Comparison of ENCODE assay signal across 16 cellular contexts in the genomic region with DNA sequence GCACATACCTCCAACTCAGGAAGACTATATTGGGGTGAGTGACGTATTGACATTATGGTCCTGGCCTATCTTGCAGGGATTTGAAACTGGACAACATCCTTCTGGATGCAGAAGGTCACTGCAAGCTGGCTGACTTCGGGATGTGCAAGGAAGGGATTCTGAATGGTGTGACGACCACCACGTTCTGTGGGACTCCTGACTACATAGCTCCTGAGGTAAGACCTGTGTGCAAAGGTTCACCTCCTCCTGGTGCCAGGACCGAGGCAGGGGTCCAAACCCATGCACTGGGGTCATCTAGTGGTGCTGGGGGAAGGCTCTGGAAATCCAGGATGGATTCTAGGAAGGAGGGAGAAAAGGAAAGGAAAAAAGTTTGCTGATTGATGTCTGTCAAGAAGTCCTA.
DNase-seq lines count a peak whose midpoint lies in the region; ATAC-seq and TF ChIP-seq lines count a peak whose summit lies in the region.
"Had no signal": no experiment of that assay in that cellular context is flagged by ENCODE, and none has a peak within 500 bp of the region (broad histone marks: within the 10 kb centered on the region; RNA-seq: fewer than 3 reads in every experiment).

No MANE protein-coding gene starts in this region.

- intact Hi-C loops in activated CD8-positive, alpha-beta T cell treated with anti-CD3 and anti-CD28 coated beads for 36 hours (cut with micrococcal nuclease): no loop called here
- intact Hi-C loops in aorta (cut with DNase I): no loop called here

- no peaks in the 10 kb centered on the region for H3K27me3 Mint-ChIP-seq in activated CD8-positive, alpha-beta T cell treated with anti-CD3 and anti-CD28 coated beads, Interleukin-2, amount 10 ng/mL, durations not matched to agents 7 days and 5 days (ENCODE audit: low read depth)
- no peaks in the 10 kb centered on the region for H3K27me3 Mint-ChIP-seq in activated CD8-positive, alpha-beta T cell treated with anti-CD3 and anti-CD28 coated beads for 36 hours
- H3K27me3 Mint-ChIP-seq in activated naive CD8-positive, alpha-beta T cell treated with anti-CD3 and anti-CD28 coated beads, Interleukin-2, amount 10 ng/mL, durations not matched to agents 7 days and 5 days: no peaks in the 10 kb centered on the region
- H3K27me3 Mint-ChIP-seq in activated naive CD8-positive, alpha-beta T cell treated with anti-CD3 and anti-CD28 coated beads for 36 hours: no peaks in the 10 kb centered on the region

- POLR2A ChIA-PET in activated CD8-positive, alpha-beta T cell treated with anti-CD3 and anti-CD28 coated beads, Interleukin-2, amount 10 ng/mL, durations not matched to agents 7 days and 5 days (lab: Charles Lee): interaction anchor here (2.1 kb wide), 1 partner anchor 66 kb away, joined by 6 read pairs; no protein-coding TSS in a partner anchor
- POLR2A ChIA-PET in activated CD8-positive, alpha-beta T cell treated with anti-CD3 and anti-CD28 coated beads for 36 hours (lab: Charles Lee): no interaction called here
- POLR2A ChIA-PET in activated naive CD8-positive, alpha-beta T cell treated with anti-CD3 and anti-CD28 coated beads, Interleukin-2, amount 10 ng/mL, durations not matched to agents 7 days and 5 days (lab: Charles Lee): interaction anchor here (0.9 to 1.3 kb wide), 3 partner anchors 18 to 55 kb away, joined by 4 read pairs; no protein-coding TSS in a partner anchor

- WGBS in aorta, 2 donors: 94 to 96% methylated on average over 5 of the region's 5 CpGs

- no peaks in the 10 kb centered on the region for H3K4me1 ChIP-seq in aorta (ENCODE audit: control insufficient read depth in 1 of 2, insufficient read depth in 2 of 2, low read length in 2 of 2)

- H3K9me3 Mint-ChIP-seq in activated CD8-positive, alpha-beta T cell treated with anti-CD3 and anti-CD28 coated beads, Interleukin-2, amount 10 ng/mL, durations not matched to agents 7 days and 5 days (ENCODE audit: insufficient read depth): no peaks in the 10 kb centered on the region
- H3K9me3 Mint-ChIP-seq in activated CD8-positive, alpha-beta T cell treated with anti-CD3 and anti-CD28 coated beads for 36 hours: no peaks in the 10 kb centered on the region
- no peaks in the 10 kb centered on the region for H3K9me3 Mint-ChIP-seq in activated naive CD8-positive, alpha-beta T cell treated with anti-CD3 and anti-CD28 coated beads, Interleukin-2, amount 10 ng/mL, durations not matched to agents 7 days and 5 days
- H3K9me3 Mint-ChIP-seq in activated naive CD8-positive, alpha-beta T cell treated with anti-CD3 and anti-CD28 coated beads for 36 hours: no peaks in the 10 kb centered on the region
- H3K9me3 Mint-ChIP-seq: HFFc6 had no signal

- H3K27ac ChIP-seq in aorta (ENCODE audit: low read depth in 1 of 2, low read length in 2 of 2): no peak overlapping the region
- H3K27ac ChIP-seq: BLaER1, HL-60 had no signal

- H3K9me3 ChIP-seq in aorta (ENCODE audit: control insufficient read depth, low read length): no peaks in the 10 kb centered on the region
- H3K9me3 ChIP-seq: BLaER1 had no signal

- no peaks in the 10 kb centered on the region for H3K36me3 Mint-ChIP-seq in activated CD8-positive, alpha-beta T cell treated with anti-CD3 and anti-CD28 coated beads, Interleukin-2, amount 10 ng/mL, durations not matched to agents 7 days and 5 days (ENCODE audit: low read depth)
- H3K36me3 Mint-ChIP-seq in activated CD8-positive, alpha-beta T cell treated with anti-CD3 and anti-CD28 coated beads for 36 hours (ENCODE audit: low read depth): peaks cover 3% of the 10 kb centered on the region
- no peaks in the 10 kb centered on the region for H3K36me3 Mint-ChIP-seq in activated naive CD8-positive, alpha-beta T cell treated with anti-CD3 and anti-CD28 coated beads, Interleukin-2, amount 10 ng/mL, durations not matched to agents 7 days and 5 days
- peaks cover 3% of the 10 kb centered on the region for H3K36me3 Mint-ChIP-seq in activated naive CD8-positive, alpha-beta T cell treated with anti-CD3 and anti-CD28 coated beads for 36 hours

- no peaks in the 10 kb centered on the region for H3K27me3 ChIP-seq in aorta (ENCODE audit: control insufficient read depth in 1 of 2, insufficient read depth in 2 of 2, low read length in 1 of 2)
- H3K27me3 ChIP-seq: BLaER1 had no signal

- no peak overlapping the region for H3K4me3 Mint-ChIP-seq in activated CD8-positive, alpha-beta T cell treated with anti-CD3 and anti-CD28 coated beads, Interleukin-2, amount 10 ng/mL, durations not matched to agents 7 days and 5 days
- H3K4me3 Mint-ChIP-seq in activated CD8-positive, alpha-beta T cell treated with anti-CD3 and anti-CD28 coated beads for 36 hours: no peak overlapping the region
- peak overlapping the region; percentile 49 for H3K4me3 Mint-ChIP-seq in activated naive CD8-positive, alpha-beta T cell treated with anti-CD3 and anti-CD28 coated beads, Interleukin-2, amount 10 ng/mL, durations not matched to agents 7 days and 5 days
- no peak overlapping the region for H3K4me3 Mint-ChIP-seq in activated naive CD8-positive, alpha-beta T cell treated with anti-CD3 and anti-CD28 coated beads for 36 hours
- H3K4me3 Mint-ChIP-seq: HFFc6 had no signal

- no peak for ATAC-seq in activated CD8-positive, alpha-beta T cell treated with anti-CD3 and anti-CD28 coated beads, Interleukin-2, amount 10 ng/mL, durations not matched to agents 7 days and 5 days
- no peak for ATAC-seq in activated CD8-positive, alpha-beta T cell treated with anti-CD3 and anti-CD28 coated beads for 36 hours
- no peak for ATAC-seq in activated naive CD8-positive, alpha-beta T cell treated with anti-CD3 and anti-CD28 coated beads, Interleukin-2, amount 10 ng/mL, durations not matched to agents 7 days and 5 days (ENCODE audit: low read depth)
- ATAC-seq in HG03342 (IDR thresholded peaks at IDR 0.05; ENCODE audit: unreplicated experiment) (no peak), aorta (ENCODE audit: low FRiP score) (no peak)

- H3K4me3 ChIP-seq in Jurkat, Clone E6-1 (ENCODE audit: low read length): peak overlapping the region; percentile 24
- no peak overlapping the region for H3K4me3 ChIP-seq in aorta (ENCODE audit: low read length in 2 of 2)
- H3K4me3 ChIP-seq: BLaER1 had no signal

- peaks cover 0 to 1% of the 10 kb centered on the region in 2 donors for H3K36me3 ChIP-seq in aorta (ENCODE audit: control insufficient read depth in 1 of 2, insufficient read depth in 2 of 2, low read length in 1 of 2)

- no peak for TF ChIP-seq CTCF in activated CD8-positive, alpha-beta T cell treated with anti-CD3 and anti-CD28 coated beads for 36 hours (IDR thresholded peaks at IDR 0.05)

- DNase-seq in activated CD8-positive, alpha-beta T cell treated with anti-CD3 and anti-CD28 coated beads, Interleukin-2, amount 10 ng/mL, durations not matched to agents 7 days and 5 days: no peak
- DNase-seq in activated CD8-positive, alpha-beta T cell treated with anti-CD3 and anti-CD28 coated beads for 36 hours: no peak
- DNase-seq in activated naive CD8-positive, alpha-beta T cell treated with anti-CD3 and anti-CD28 coated beads, Interleukin-2, amount 10 ng/mL, durations not matched to agents 7 days and 5 days: no peak
- no peak for DNase-seq in activated naive CD8-positive, alpha-beta T cell treated with anti-CD3 and anti-CD28 coated beads for 36 hours
- no peak for DNase-seq in Jurkat, Clone E6-1 (ENCODE audit: low read depth, low spot score)
- DNase-seq in mesenteric fat pad (ENCODE audit: low spot score) (peak; percentile 26), aorta (no peak)
- DNase-seq: 8988T, AML-193, Calu3, DMS 273 treated with DMSO at 0.1 percent for 48 hours, HCEC 1CT, HFFc6 had no signal

- peak overlapping the region; percentile 67 for H3K27ac Mint-ChIP-seq in activated CD8-positive, alpha-beta T cell treated with anti-CD3 and anti-CD28 coated beads, Interleukin-2, amount 10 ng/mL, durations not matched to agents 7 days and 5 days
- no peak overlapping the region for H3K27ac Mint-ChIP-seq in activated CD8-positive, alpha-beta T cell treated with anti-CD3 and anti-CD28 coated beads for 36 hours
- peak overlapping the region; percentile 82 for H3K27ac Mint-ChIP-seq in activated naive CD8-positive, alpha-beta T cell treated with anti-CD3 and anti-CD28 coated beads, Interleukin-2, amount 10 ng/mL, durations not matched to agents 7 days and 5 days
- no peak overlapping the region for H3K27ac Mint-ChIP-seq in activated naive CD8-positive, alpha-beta T cell treated with anti-CD3 and anti-CD28 coated beads for 36 hours
- H3K27ac Mint-ChIP-seq: HFFc6 had no signal

- CTCF ChIA-PET in activated CD8-positive, alpha-beta T cell treated with anti-CD3 and anti-CD28 coated beads, Interleukin-2, amount 10 ng/mL, durations not matched to agents 7 days and 5 days (lab: Charles Lee): interaction anchor here (1.0 to 1.2 kb wide), 2 partner anchors 84 to 221 kb away, joined by 3 to 4 read pairs; no protein-coding TSS in a partner anchor
- CTCF ChIA-PET in activated CD8-positive, alpha-beta T cell treated with anti-CD3 and anti-CD28 coated beads for 36 hours (lab: Charles Lee): interaction anchor here (1.3 kb wide), 1 partner anchor 152 kb away, joined by 3 read pairs; no protein-coding TSS in a partner anchor

- peaks cover 54% of the 10 kb centered on the region for H3K4me1 Mint-ChIP-seq in activated CD8-positive, alpha-beta T cell treated with anti-CD3 and anti-CD28 coated beads, Interleukin-2, amount 10 ng/mL, durations not matched to agents 7 days and 5 days (ENCODE audit: low read depth)
- peaks cover 28% of the 10 kb centered on the region for H3K4me1 Mint-ChIP-seq in activated CD8-positive, alpha-beta T cell treated with anti-CD3 and anti-CD28 coated beads for 36 hours (ENCODE audit: low read depth)
- H3K4me1 Mint-ChIP-seq in activated naive CD8-positive, alpha-beta T cell treated with anti-CD3 and anti-CD28 coated beads, Interleukin-2, amount 10 ng/mL, durations not matched to agents 7 days and 5 days: peaks cover 38% of the 10 kb centered on the region
- peaks cover 12% of the 10 kb centered on the region for H3K4me1 Mint-ChIP-seq in activated naive CD8-positive, alpha-beta T cell treated with anti-CD3 and anti-CD28 coated beads for 36 hours

Comparison
In these comparisons a context has a peak if more than half of its experiments do, and no peak if none do; other contexts are left out.
1. H3K27ac Mint-ChIP-seq: peak in activated CD8-positive, alpha-beta T cell treated with anti-CD3 and anti-CD28 coated beads, Interleukin-2, amount 10 ng/mL, durations not matched to agents 7 days and 5 days (single experiment) and activated naive CD8-positive, alpha-beta T cell treated with anti-CD3 and anti-CD28 coated beads, Interleukin-2, amount 10 ng/mL, durations not matched to agents 7 days and 5 days (single experiment); none in activated CD8-positive, alpha-beta T cell treated with anti-CD3 and anti-CD28 coated beads for 36 hours (single experiment) and activated naive CD8-positive, alpha-beta T cell treated with anti-CD3 and anti-CD28 coated beads for 36 hours (single experiment).